Comparison of ENCODE assay signal across 18 cellular contexts in genomic region chr3:78703944-78704343, GRCh38.
A peak's percentile ranks its signal among the peaks of the same experiment; 100 is the strongest.
DNase-seq lines count a peak whose midpoint lies in the region; ATAC-seq, FAIRE-seq and TF ChIP-seq lines count a peak whose summit lies in the region.
"Had no signal": no experiment of that assay in that cellular context is flagged by ENCODE, and none has a peak within 500 bp of the region (broad histone marks: within the 10 kb centered on the region; RNA-seq: fewer than 3 reads in every experiment).

No MANE protein-coding gene starts in this region.

- ATAC-seq in HG02588 (IDR thresholded peaks at IDR 0.05; ENCODE audit: unreplicated experiment) = no peak

- H3K36me3 Mint-ChIP-seq in MCF 10A (ENCODE audit: insufficient read depth, unreplicated experiment) (no peaks in the 10 kb centered on the region), astrocyte (ENCODE audit: low read depth, unreplicated experiment) (peaks cover 4% of the 10 kb centered on the region)
- no peaks in the 10 kb centered on the region for H3K36me3 Mint-ChIP-seq in activated naive CD4-positive, alpha-beta T cell treated with anti-CD3 and anti-CD28 coated beads for 36 hours (ENCODE audit: low read depth)
- H3K36me3 Mint-ChIP-seq: CD4-positive, alpha-beta memory T cell had no signal

- H3K79me2 ChIP-seq in mammary epithelial cell (ENCODE audit: insufficient read depth, low read length) = no peaks in the 10 kb centered on the region
- H3K79me2 ChIP-seq in astrocyte (ENCODE audit: insufficient read depth, low read length) = no peaks in the 10 kb centered on the region

- no peaks in the 10 kb centered on the region for H3K9me3 ChIP-seq in mammary epithelial cell (replicated peaks; ENCODE audit: insufficient read depth, low read length)
- no peaks in the 10 kb centered on the region for H3K9me3 ChIP-seq in astrocyte (ENCODE audit: insufficient read depth, low read depth, low read length)

- no peaks in the 10 kb centered on the region for H3K27me3 Mint-ChIP-seq in MCF 10A (ENCODE audit: insufficient read depth, unreplicated experiment)
- H3K27me3 Mint-ChIP-seq in astrocyte (ENCODE audit: low read depth, unreplicated experiment) = no peaks in the 10 kb centered on the region
- no peaks in the 10 kb centered on the region for H3K27me3 Mint-ChIP-seq in activated naive CD4-positive, alpha-beta T cell treated with anti-CD3 and anti-CD28 coated beads for 36 hours (ENCODE audit: low read depth)
- H3K27me3 Mint-ChIP-seq: CD4-positive, alpha-beta memory T cell had no signal

- BruUV-seq in mammary epithelial cell (replicated peaks; lab: Mats Ljungman, UMichigan) = no TSS peak
- BruUV-seq in MCF 10A (replicated peaks; lab: Mats Ljungman, UMichigan) = no TSS peak

- no peak overlapping the region for H3K4me3 ChIP-seq in mammary epithelial cell (replicated peaks in 1 of 3; ENCODE audit: insufficient read depth in 1 of 3, low read depth in 2 of 3, low read length in 3 of 3)
- H3K4me3 ChIP-seq in astrocyte (ENCODE audit: insufficient read depth, low read depth, low read length) = no peak overlapping the region
- H3K4me3 ChIP-seq in skeletal muscle cell (ENCODE audit: low read depth, low read length) = no peak overlapping the region

- 50% methylated on average over 2 of the region's 2 CpGs for WGBS in mammary epithelial cell (ENCODE audit: low coverage, missing lambda C conversion rate)

- no peaks in the 10 kb centered on the region for H3K4me1 Mint-ChIP-seq in MCF 10A (ENCODE audit: insufficient read depth, unreplicated experiment)
- peaks cover 3% of the 10 kb centered on the region for H3K4me1 Mint-ChIP-seq in astrocyte (ENCODE audit: low read depth, unreplicated experiment)
- no peaks in the 10 kb centered on the region for H3K4me1 Mint-ChIP-seq in activated naive CD4-positive, alpha-beta T cell treated with anti-CD3 and anti-CD28 coated beads for 36 hours (ENCODE audit: low read depth)
- H3K4me1 Mint-ChIP-seq: CD4-positive, alpha-beta memory T cell had no signal

- TF ChIP-seq CTCF in mammary epithelial cell (conservative IDR thresholded peaks at IDR 0.05 in 1 of 2, IDR thresholded peaks at IDR 0.05 in 1 of 2; ENCODE audit: extremely low read depth in 1 of 2, insufficient read depth in 1 of 2, low read depth in 1 of 2, low read length in 2 of 2) (no peak), MCF 10A (IDR thresholded peaks at IDR 0.05; ENCODE audit: unreplicated experiment) (no peak), astrocyte (IDR thresholded peaks at IDR 0.05; ENCODE audit: insufficient read depth, low read depth, low read length) (no peak)

- H3K27ac ChIP-seq in mammary epithelial cell (ENCODE audit: insufficient read depth, low read depth, low read length) (no peak overlapping the region), astrocyte (ENCODE audit: low read depth, low read length) (no peak overlapping the region)

- H3K36me3 ChIP-seq in mammary epithelial cell (ENCODE audit: insufficient read depth, low read length) = no peaks in the 10 kb centered on the region
- no peaks in the 10 kb centered on the region for H3K36me3 ChIP-seq in astrocyte (ENCODE audit: insufficient read depth, low read length)

- H3K27ac Mint-ChIP-seq in MCF 10A (ENCODE audit: low read depth, unreplicated experiment) (no peak overlapping the region), astrocyte (ENCODE audit: unreplicated experiment) (no peak overlapping the region)
- H3K27ac Mint-ChIP-seq in activated naive CD4-positive, alpha-beta T cell treated with anti-CD3 and anti-CD28 coated beads for 36 hours = no peak overlapping the region
- H3K27ac Mint-ChIP-seq: CD4-positive, alpha-beta memory T cell; HFFc6 had no signal

- H3K4me1 ChIP-seq in mammary epithelial cell (ENCODE audit: insufficient read depth, low read length) = no peaks in the 10 kb centered on the region
- no peaks in the 10 kb centered on the region for H3K4me1 ChIP-seq in astrocyte (ENCODE audit: insufficient read depth, low read length)

- H4K20me1 ChIP-seq in mammary epithelial cell (ENCODE audit: insufficient read depth, low read length) (no peaks in the 10 kb centered on the region), astrocyte (ENCODE audit: insufficient read depth, low read length) (no peaks in the 10 kb centered on the region)

- H3K9me3 Mint-ChIP-seq in MCF 10A (ENCODE audit: unreplicated experiment) (no peaks in the 10 kb centered on the region), astrocyte (ENCODE audit: unreplicated experiment) (no peaks in the 10 kb centered on the region)
- peaks cover 4% of the 10 kb centered on the region for H3K9me3 Mint-ChIP-seq in activated naive CD4-positive, alpha-beta T cell treated with anti-CD3 and anti-CD28 coated beads for 36 hours
- H3K9me3 Mint-ChIP-seq: HFFc6 had no signal

- H3K4me3 Mint-ChIP-seq in MCF 10A (ENCODE audit: unreplicated experiment) (no peak overlapping the region), astrocyte (ENCODE audit: unreplicated experiment) (no peak overlapping the region)
- H3K4me3 Mint-ChIP-seq in activated naive CD4-positive, alpha-beta T cell treated with anti-CD3 and anti-CD28 coated beads for 36 hours = no peak overlapping the region
- H3K4me3 Mint-ChIP-seq: CD4-positive, alpha-beta memory T cell; HFFc6 had no signal

- CTCF ChIA-PET in mammary epithelial cell (lab: Charles Lee; ENCODE audit: low non-redundant PET) = no interaction called here
- CTCF ChIA-PET in MCF 10A (lab: Yijun Ruan, JAX) = interaction anchor here (0.6 to 0.8 kb wide), 2 partner anchors 12 to 165 kb away, joined by 3 read pairs; no protein-coding TSS in a partner anchor
- CTCF ChIA-PET in activated naive CD4-positive, alpha-beta T cell treated with anti-CD3 and anti-CD28 coated beads for 36 hours (lab: Charles Lee) = no interaction called here

- H3K27me3 ChIP-seq in mammary epithelial cell (ENCODE audit: insufficient read depth, low read length) = no peaks in the 10 kb centered on the region
- H3K27me3 ChIP-seq in astrocyte (ENCODE audit: insufficient read depth, low read length) = no peaks in the 10 kb centered on the region

- no peak overlapping the region for H3K4me2 ChIP-seq in mammary epithelial cell (ENCODE audit: insufficient read depth, low read depth, low read length)
- H3K4me2 ChIP-seq in astrocyte (ENCODE audit: low read length) = no peak overlapping the region

- no peak overlapping the region for H2AFZ ChIP-seq in mammary epithelial cell (ENCODE audit: low read depth, low read length)
- H2AFZ ChIP-seq in astrocyte (ENCODE audit: low read depth, low read length) = no peak overlapping the region

- intact Hi-C loops in mammary epithelial cell (cut with micrococcal nuclease) = no loop called here
- intact Hi-C loops in MCF 10A (cut with micrococcal nuclease) = no loop called here
- intact Hi-C loops in activated naive CD4-positive, alpha-beta T cell treated with anti-CD3 and anti-CD28 coated beads for 36 hours (cut with micrococcal nuclease) = no loop called here

- no peak for FAIRE-seq in astrocyte (lab: Jason Lieb, UNC)
- FAIRE-seq: H1 had no signal

- in situ Hi-C loops in mammary epithelial cell (cut with MboI; ENCODE audit: low sequenced_read_pairs in 2 of 2) = no loop called here

- dilution Hi-C loops in mammary epithelial cell (cut with HindIII; ENCODE audit: low sequenced_read_pairs) = no loop called here

- no peak overlapping the region for H3K9ac ChIP-seq in mammary epithelial cell (ENCODE audit: insufficient read depth, low read length)
- H3K9ac ChIP-seq in astrocyte (ENCODE audit: low read length) = no peak overlapping the region

- POLR2A ChIA-PET in MCF 10A (lab: Yijun Ruan, JAX) = interaction anchor here (0.6 to 1.3 kb wide), 2 partner anchors 13 to 196 kb away, joined by 3 to 4 read pairs; no protein-coding TSS in a partner anchor

- peak; percentile 24 for DNase-seq in mammary epithelial cell
- DNase-seq in MCF 10A (ENCODE audit: unreplicated experiment) = no peak
- peak; percentile 13 for DNase-seq in astrocyte (ENCODE audit: low read depth)
- peak; percentile 4 for DNase-seq in fibroblast of the conjunctiva (ENCODE audit: low read depth)
- peak; percentile 31 for DNase-seq in skeletal muscle cell (ENCODE audit: low read depth)
- DNase-seq in activated naive CD4-positive, alpha-beta T cell treated with anti-CD3 and anti-CD28 coated beads for 36 hours = no peak
- no peak for DNase-seq in HUDEP-2 (lab: John Stamatoyannopoulos, UW; ENCODE audit: unreplicated experiment in 76 of 76)
- DNase-seq: CD4-positive, alpha-beta memory T cell; DMS 273 treated with DMSO at 0.1 percent for 48 hours; HFFc6; IMR-90; Kasumi-1; NCI-H1436 treated with DMSO at 0.1 percent for 48 hours; NCI-H2227 treated with DMSO at 0.1 percent for 48 hours; NCI-H774; SIG-M5 had no signal

Comparison
In these comparisons a context has a peak if more than half of its experiments do, and no peak if none do; other contexts are left out.
1. DNase-seq: peak in mammary epithelial cell (single experiment), astrocyte (single experiment), fibroblast of the conjunctiva (single experiment) and skeletal muscle cell (single experiment); none in MCF 10A (single experiment), activated naive CD4-positive, alpha-beta T cell treated with anti-CD3 and anti-CD28 coated beads for 36 hours (single experiment) and HUDEP-2 (0 of 76).